1 cellular context compared by ENCODE assay signal in genomic region chr22:47189056-47189916, GRCh38.
TF ChIP-seq lines count a peak whose summit lies in the region.

No MANE protein-coding gene starts in this region.

TF ChIP-seq in A549, 52 proteins besides CTCF, POLR2A, EP300 and RAD21 (continued from another document):
- TF ChIP-seq HMGXB4 (CRISPR knock-in tag; IDR thresholded peaks at IDR 0.05; ENCODE audit: borderline replicate concordance) (no peak), RFX5 (IDR thresholded peaks at IDR 0.05) (no peak), HES2 (IDR thresholded peaks at IDR 0.05) (no peak), MAZ (IDR thresholded peaks at IDR 0.05; ENCODE audit: borderline replicate concordance, low read depth, low read length) (no peak)
